8 cellular contexts compared by ENCODE assay signal in genomic region chr17:75295220-75296158, GRCh38. TPM values are rescaled to one million over a fixed set of nuclear protein-coding genes. Genes with fewer than 3 reads are reported as not detected.
DNase-seq lines count a peak whose midpoint lies in the region; ATAC-seq and TF ChIP-seq lines count a peak whose summit lies in the region.

No MANE protein-coding gene starts in this region.

- no peaks in the 10 kb centered on the region for H3K27me3 Mint-ChIP-seq in CD4-positive, alpha-beta memory T cell
- H3K27me3 Mint-ChIP-seq in stimulated activated naive B cell treated with anti-CD40 and anti-IgM and Interleukin-4, amounts not matched to agents 10 μg/mL and 1 μg/mL and 100 μg/mL, for 72 hours, result no peaks in the 10 kb centered on the region
- no peaks in the 10 kb centered on the region for H3K27me3 Mint-ChIP-seq in mesothelial cell of epicardium (ENCODE audit: low read depth)

- H3K9me3 ChIP-seq in CD4-positive, alpha-beta memory T cell (ENCODE audit: control insufficient read depth in 1 of 2, low read length in 2 of 2), result no peaks in the 10 kb centered on the region

- no peaks in the 10 kb centered on the region for H3K27me3 ChIP-seq in CD4-positive, alpha-beta memory T cell (ENCODE audit: insufficient read depth, low read length)

- WGBS in adipose tissue, 3 donors, result 55 to 82% (median 70%) methylated on average over 8 of the region's 8 CpGs

- no peak for DNase-seq in CD4-positive, alpha-beta memory T cell
- peak; percentile 82 for DNase-seq in stimulated activated naive B cell treated with anti-CD40 and anti-IgM and Interleukin-4, amounts not matched to agents 10 μg/mL and 1 μg/mL and 100 μg/mL, for 72 hours
- DNase-seq in COLO668 (lab: John Stamatoyannopoulos, UW; ENCODE audit: unreplicated experiment), result no peak
- no peak for DNase-seq in NCI-H2171 treated with DMSO at 0.1 percent for 48 hours (lab: John Stamatoyannopoulos, UW)
- DNase-seq in mesothelial cell of epicardium (ENCODE audit: low spot score in 2 of 2, unreplicated experiment in 2 of 2), result no peak

- H3K4me3 Mint-ChIP-seq in CD4-positive, alpha-beta memory T cell, result peak overlapping the region in 2 of 8 donors; percentile 24 to 37
- H3K4me3 Mint-ChIP-seq in stimulated activated naive B cell treated with anti-CD40 and anti-IgM and Interleukin-4, amounts not matched to agents 10 μg/mL and 1 μg/mL and 100 μg/mL, for 72 hours, result peak overlapping the region; percentile 69 to 77
- H3K4me3 Mint-ChIP-seq in mesothelial cell of epicardium, result no peak overlapping the region

- peaks cover 4 to 15% (median 8%) of the 10 kb centered on the region in 4 donors for H3K4me1 Mint-ChIP-seq in CD4-positive, alpha-beta memory T cell
- peaks cover 19 to 66% of the 10 kb centered on the region in 2 donors for H3K4me1 Mint-ChIP-seq in stimulated activated naive B cell treated with anti-CD40 and anti-IgM and Interleukin-4, amounts not matched to agents 10 μg/mL and 1 μg/mL and 100 μg/mL, for 72 hours
- H3K4me1 Mint-ChIP-seq in mesothelial cell of epicardium, result no peaks in the 10 kb centered on the region

- intact Hi-C loops in CD4-positive, alpha-beta memory T cell (cut with micrococcal nuclease), result no loop called here

- H3K27ac ChIP-seq in CD4-positive, alpha-beta memory T cell (ENCODE audit: low read depth, low read length), result peak overlapping the region; percentile 1
- peak overlapping the region; percentile 44 for H3K27ac ChIP-seq in adipose tissue (ENCODE audit: low read depth, low read length)

- ATAC-seq in GM19372 (IDR thresholded peaks at IDR 0.05; ENCODE audit: low read depth, unreplicated experiment), result peak; percentile 65
- ATAC-seq in HG03378 (IDR thresholded peaks at IDR 0.05; ENCODE audit: unreplicated experiment), result peak; percentile 56
- peak; percentile 80 to 83 for ATAC-seq in stimulated activated naive B cell treated with anti-CD40 and anti-IgM and Interleukin-4, amounts not matched to agents 10 μg/mL and 1 μg/mL and 100 μg/mL, for 72 hours (replicated peaks)

- H3K27ac Mint-ChIP-seq in CD4-positive, alpha-beta memory T cell, result peak overlapping the region in 4 of 7 donors; percentile 7 to 78 (median 20)
- peak overlapping the region; percentile 98 for H3K27ac Mint-ChIP-seq in stimulated activated naive B cell treated with anti-CD40 and anti-IgM and Interleukin-4, amounts not matched to agents 10 μg/mL and 1 μg/mL and 100 μg/mL, for 72 hours
- no peak overlapping the region for H3K27ac Mint-ChIP-seq in mesothelial cell of epicardium

- H3K4me1 ChIP-seq in CD4-positive, alpha-beta memory T cell (ENCODE audit: insufficient read depth, low read length), result peaks cover 1% of the 10 kb centered on the region

- no peaks in the 10 kb centered on the region for H3K9me3 Mint-ChIP-seq in CD4-positive, alpha-beta memory T cell
- H3K9me3 Mint-ChIP-seq in stimulated activated naive B cell treated with anti-CD40 and anti-IgM and Interleukin-4, amounts not matched to agents 10 μg/mL and 1 μg/mL and 100 μg/mL, for 72 hours, result peaks cover 0 to 3% of the 10 kb centered on the region in 2 donors
- H3K9me3 Mint-ChIP-seq in mesothelial cell of epicardium, result no peaks in the 10 kb centered on the region

- CTCF ChIA-PET in CD4-positive, alpha-beta memory T cell (lab: Charles Lee; ENCODE audit: partially characterized antibody), result interaction anchor here (0.6 to 1.9 kb wide), 3 partner anchors 13 to 116 kb away, joined by 3 to 8 read pairs (median 3); no protein-coding TSS in a partner anchor

- no peak for TF ChIP-seq CTCF in mesothelial cell of epicardium (IDR thresholded peaks at IDR 0.05; ENCODE audit: unreplicated experiment)

- POLR2A ChIA-PET in CD4-positive, alpha-beta memory T cell (lab: Charles Lee; ENCODE audit: partially characterized antibody), result interaction anchor here (2.0 kb wide), 1 partner anchor 33 kb away, joined by 6 read pairs; the partner anchor contains the start of genes GGA3 and MRPS7

- H3K4me3 ChIP-seq in CD4-positive, alpha-beta memory T cell (ENCODE audit: low read length in 2 of 2), result no peak overlapping the region

- no peaks in the 10 kb centered on the region for H3K36me3 ChIP-seq in CD4-positive, alpha-beta memory T cell (ENCODE audit: insufficient read depth, low read length)

- H3K36me3 Mint-ChIP-seq in CD4-positive, alpha-beta memory T cell, result no peaks in the 10 kb centered on the region
- H3K36me3 Mint-ChIP-seq in stimulated activated naive B cell treated with anti-CD40 and anti-IgM and Interleukin-4, amounts not matched to agents 10 μg/mL and 1 μg/mL and 100 μg/mL, for 72 hours, result peaks cover 10 to 12% of the 10 kb centered on the region in 2 donors
- no peaks in the 10 kb centered on the region for H3K36me3 Mint-ChIP-seq in mesothelial cell of epicardium

RNA-seq across cellular contexts. Expression of gene SLC25A19, which starts 6.3 kb away (rescaled TPM):
- total RNA-seq in CD4-positive, alpha-beta memory T cell, result 10 to 100 TPM; 19.8 to 21.8 TPM
- polyA plus RNA-seq in CD4-positive, alpha-beta memory T cell, result 10 to 100 TPM; 13.2 to 15.4 TPM
- 10 to 100 TPM in 2 of 3 donors, 1 to 10 TPM in 1; 8.1 to 13.8 (median 12.4) TPM for polyA plus RNA-seq in adipose tissue
- total RNA-seq in mesothelial cell of epicardium, result 9.8 to 10.4 TPM (median 10.3 TPM) in 3 replicates

RNA-seq across cellular contexts. Expression of gene MIF4GD, which starts 24.5 kb away (rescaled TPM):
- total RNA-seq in CD4-positive, alpha-beta memory T cell, result 10 to 100 TPM; 35.8 to 40.2 TPM
- polyA plus RNA-seq in CD4-positive, alpha-beta memory T cell, result 10 to 100 TPM; 81.7 to 94.3 TPM
- polyA plus RNA-seq in adipose tissue, result 10 to 100 TPM; 18.0 to 21.6 (median 19.0) TPM
- 10.6 to 11.5 TPM (median 11.2 TPM) in 3 replicates for total RNA-seq in mesothelial cell of epicardium

RNA-seq across cellular contexts. Expression of gene MRPS7, which starts 33.8 kb away (rescaled TPM):
- total RNA-seq in CD4-positive, alpha-beta memory T cell, result 10 to 100 TPM; 34.1 to 36.3 TPM
- 100 to 1,000 TPM; 107 to 150 TPM for polyA plus RNA-seq in CD4-positive, alpha-beta memory T cell
- polyA plus RNA-seq in adipose tissue, result 10 to 100 TPM; 28.9 to 82.7 (median 51.6) TPM
- 44.2 to 49.2 TPM (median 45.3 TPM) in 3 replicates for total RNA-seq in mesothelial cell of epicardium

RNA-seq across cellular contexts. Expression of gene GGA3, which starts 34.1 kb away (rescaled TPM):
- 100 to 1,000 TPM; 121 to 122 TPM for total RNA-seq in CD4-positive, alpha-beta memory T cell
- 10 to 100 TPM in 1 of 2 donors, 1 to 10 TPM in 1; 7.7 to 25.8 TPM for polyA plus RNA-seq in CD4-positive, alpha-beta memory T cell
- polyA plus RNA-seq in adipose tissue, result 10 to 100 TPM; 16.3 to 28.2 (median 22.0) TPM
- total RNA-seq in mesothelial cell of epicardium, result 54.6 to 61.2 TPM (median 58.3 TPM) in 3 replicates
